10 cellular contexts compared by ENCODE assay signal in genomic region chr1:160432371-160432786, GRCh38. TPM values are rescaled to one million over a fixed set of nuclear protein-coding genes. Genes with fewer than 3 reads are reported as not detected.
DNase-seq lines count a peak whose midpoint lies in the region; ATAC-seq, FAIRE-seq and TF ChIP-seq lines count a peak whose summit lies in the region.
"Had no signal": no experiment of that assay in that cellular context is flagged by ENCODE, and none has a peak within 500 bp of the region (broad histone marks: within the 10 kb centered on the region; RNA-seq: fewer than 3 reads in every experiment).

No MANE protein-coding gene starts in this region.

- intact Hi-C loops in activated CD4-positive, alpha-beta memory T cell treated with anti-CD3 and anti-CD28 coated beads for 36 hours (cut with micrococcal nuclease): loop anchor here (1.0 to 10.0 kb wide), 5 partner anchors 22 to 362 kb away; partner anchors contain the start of gene LY9
- intact Hi-C loops in body of pancreas (cut with DNase I) (no loop called here), posterior vena cava (cut with DNase I) (no loop called here)

- H3K4me2 ChIP-seq in BLaER1: 0 out of 2 replicates have a peak overlapping the region, but pooled peaks have one; percentile 6

- peaks cover 15% of the 10 kb centered on the region for H3K36me3 Mint-ChIP-seq in activated CD4-positive, alpha-beta memory T cell treated with anti-CD3 and anti-CD28 coated beads for 36 hours

- no peaks in the 10 kb centered on the region for H4K20me1 ChIP-seq in BLaER1

- peaks cover 22% of the 10 kb centered on the region for H3K9me3 ChIP-seq in BLaER1
- no peaks in the 10 kb centered on the region for H3K9me3 ChIP-seq in body of pancreas
- H3K9me3 ChIP-seq: right lobe of liver, tibial artery had no signal

- no peak for TF ChIP-seq POLR2A in body of pancreas (IDR thresholded peaks at IDR 0.05)

- TF ChIP-seq CTCF in body of pancreas (IDR thresholded peaks at IDR 0.05) (no peak), D721Med (IDR thresholded peaks at IDR 0.05; ENCODE audit: insufficient read depth, missing control alignments) (no peak)

- FAIRE-seq in D721Med (lab: Jason Lieb, UNC): no peak

- POLR2A ChIA-PET in activated CD4-positive, alpha-beta memory T cell treated with anti-CD3 and anti-CD28 coated beads for 36 hours (lab: Charles Lee): interaction anchor here (1.0 to 1.4 kb wide), 6 partner anchors 19 to 174 kb away, joined by 3 to 7 read pairs (median 4); no protein-coding TSS in a partner anchor

- H3K4me1 Mint-ChIP-seq in activated CD4-positive, alpha-beta memory T cell treated with anti-CD3 and anti-CD28 coated beads for 36 hours (ENCODE audit: low read depth): peaks cover 79% of the 10 kb centered on the region

- peaks cover 17% of the 10 kb centered on the region for H3K9me3 Mint-ChIP-seq in activated CD4-positive, alpha-beta memory T cell treated with anti-CD3 and anti-CD28 coated beads for 36 hours

- H3K27ac ChIP-seq in BLaER1 (no peak overlapping the region), body of pancreas (no peak overlapping the region)
- H3K27ac ChIP-seq: right lobe of liver, tibial artery had no signal

- H3K27ac Mint-ChIP-seq in activated CD4-positive, alpha-beta memory T cell treated with anti-CD3 and anti-CD28 coated beads for 36 hours: peak overlapping the region; percentile 88

- H3K4me1 ChIP-seq in BLaER1: peaks cover 67% of the 10 kb centered on the region
- peaks cover 13% of the 10 kb centered on the region for H3K4me1 ChIP-seq in body of pancreas
- H3K4me1 ChIP-seq: tibial artery had no signal

- peak overlapping the region; percentile 61 for H3K4me3 Mint-ChIP-seq in activated CD4-positive, alpha-beta memory T cell treated with anti-CD3 and anti-CD28 coated beads for 36 hours

- no peaks in the 10 kb centered on the region for H3K27me3 ChIP-seq in BLaER1
- H3K27me3 ChIP-seq in body of pancreas: no peaks in the 10 kb centered on the region
- H3K27me3 ChIP-seq: right lobe of liver had no signal

- H3K9ac ChIP-seq in BLaER1: no peak overlapping the region

- no peak for DNase-seq in activated CD4-positive, alpha-beta memory T cell treated with anti-CD3 and anti-CD28 coated beads for 36 hours
- DNase-seq in body of pancreas (no peak), D721Med (ENCODE audit: insufficient read length, low spot score) (no peak), posterior vena cava (ENCODE audit: low spot score) (no peak)
- no peak for DNase-seq in stimulated activated naive CD4-positive, alpha-beta T cell treated with Interleukin-2 at 50 U/mL for 16 hours (lab: John Stamatoyannopoulos, UW)
- DNase-seq: right lobe of liver, tibial artery had no signal

- H3K27me3 Mint-ChIP-seq in activated CD4-positive, alpha-beta memory T cell treated with anti-CD3 and anti-CD28 coated beads for 36 hours: no peaks in the 10 kb centered on the region

- peak; percentile 62 for ATAC-seq in GM18909 (IDR thresholded peaks at IDR 0.05; ENCODE audit: poor library complexity, unreplicated experiment)
- peak; percentile 41 for ATAC-seq in HG03039 (IDR thresholded peaks at IDR 0.05; ENCODE audit: unreplicated experiment)
- ATAC-seq in body of pancreas: no peak

- CTCF ChIA-PET in activated CD4-positive, alpha-beta memory T cell treated with anti-CD3 and anti-CD28 coated beads for 36 hours (lab: Charles Lee): interaction anchor here (1.0 to 4.7 kb wide), 5 partner anchors 12 to 243 kb away, joined by 3 to 102 read pairs (median 4); no protein-coding TSS in a partner anchor

- H3K36me3 ChIP-seq in BLaER1 (peaks cover 13% of the 10 kb centered on the region), body of pancreas (replicated peaks in 1 of 2; ENCODE audit: insufficient read depth in 1 of 2, low read depth in 2 of 2) (no peaks in the 10 kb centered on the region)
- H3K36me3 ChIP-seq: right lobe of liver, tibial artery had no signal

- H3K4me3 ChIP-seq in BLaER1: no peak overlapping the region
- no peak overlapping the region for H3K4me3 ChIP-seq in body of pancreas
- H3K4me3 ChIP-seq: right lobe of liver, tibial artery had no signal

RNA-seq across cellular contexts. Expression of gene VANGL2, which starts 32.0 kb away (rescaled TPM):
- total RNA-seq in activated CD4-positive, alpha-beta memory T cell treated with anti-CD3 and anti-CD28 coated beads for 36 hours: not detected
- total RNA-seq in body of pancreas (1 to 10 TPM; 3.6 to 7.8 TPM), posterior vena cava (1 to 10 TPM; 2.0 to 2.4 TPM)
